27 cellular contexts compared by ENCODE assay signal in genomic region chr17:82203920-82204319, GRCh38.
"Had no signal": no experiment of that assay in that cellular context is flagged by ENCODE, and none has a peak within 500 bp of the region (broad histone marks: within the 10 kb centered on the region; RNA-seq: fewer than 3 reads in every experiment).

No MANE protein-coding gene starts in this region.

- ATAC-seq: activated T-cell treated with anti-CD3 and anti-CD28 coated beads, Interleukin-2, amount 50 U/mL, for 72 hours; body of pancreas; gastrocnemius medialis; left ventricle myocardium superior; stimulated activated memory B cell treated with anti-CD40 and anti-IgM and Interleukin-4, amounts not matched to agents 10 μg/mL and 1 μg/mL and 100 μg/mL, for 72 hours had no signal

- H3K27ac Mint-ChIP-seq: activated naive CD4-positive, alpha-beta T cell treated with anti-CD3 and anti-CD28 coated beads, Interleukin-2, amount 10 ng/mL, durations not matched to agents 7 days and 5 days; endodermal cell; nephron; stimulated activated memory B cell treated with anti-CD40 and anti-IgM and Interleukin-4, amounts not matched to agents 10 μg/mL and 1 μg/mL and 100 μg/mL, for 72 hours had no signal

- H3K36me3 ChIP-seq: gastrocnemius medialis, uterus had no signal

- DNase-seq: activated CD4-positive, alpha-beta T cell treated with anti-CD3 and anti-CD28 coated beads, Interleukin-2, amount 50 U/mL, for 4 hours; activated CD8-positive, alpha-beta memory T cell treated with anti-CD3 and anti-CD28 coated beads, Interleukin-2, amount 50 U/mL, for 48 hours; activated effector memory CD4-positive, alpha-beta T cell treated with anti-CD3 and anti-CD28 coated beads, Interleukin-2, amount 50 U/mL, for 16 hours; activated naive CD4-positive, alpha-beta T cell treated with anti-CD3 and anti-CD28 coated beads, Interleukin-2, amount 10 ng/mL, durations not matched to agents 7 days and 5 days; activated T-cell treated with anti-CD3 and anti-CD28 coated beads, Interleukin-2, amount 50 U/mL, for 72 hours; anterior cingulate cortex; body of pancreas; cortex of kidney; endodermal cell; esophagus squamous epithelium; gastrocnemius medialis; hypothalamus; left ventricle myocardium superior; mammary epithelial cell; midbrain; occipital lobe; posterior cingulate gyrus; sigmoid colon; stimulated activated CD4-positive, alpha-beta T cell treated with anti-CD3 and anti-CD28 coated beads, Interleukin-15, amount 100 ng/mL, for 24 hours; testis; trophoblast cell; uterus had no signal

- H3K9me3 Mint-ChIP-seq: activated naive CD4-positive, alpha-beta T cell treated with anti-CD3 and anti-CD28 coated beads, Interleukin-2, amount 10 ng/mL, durations not matched to agents 7 days and 5 days; activated T-cell treated with anti-CD3 and anti-CD28 coated beads, Interleukin-2, amount 50 U/mL, for 72 hours; endodermal cell; nephron; stimulated activated memory B cell treated with anti-CD40 and anti-IgM and Interleukin-4, amounts not matched to agents 10 μg/mL and 1 μg/mL and 100 μg/mL, for 72 hours had no signal

- H3K9me3 ChIP-seq: body of pancreas, esophagus squamous epithelium, gastrocnemius medialis, sigmoid colon, testis, uterus had no signal

- H3K27me3 Mint-ChIP-seq: stimulated activated memory B cell treated with anti-CD40 and anti-IgM and Interleukin-4, amounts not matched to agents 10 μg/mL and 1 μg/mL and 100 μg/mL, for 72 hours had no signal

- H3K4me2 ChIP-seq: smooth muscle cell had no signal

- H3K27ac ChIP-seq: body of pancreas, cardiac muscle cell, gastrocnemius medialis, sigmoid colon, testis, uterus had no signal

- H3K4me3 ChIP-seq: body of pancreas, cardiac muscle cell, esophagus squamous epithelium, gastrocnemius medialis, sigmoid colon, smooth muscle cell, testis, uterus had no signal

- H3K4me1 ChIP-seq: uterus had no signal

- FAIRE-seq: islet of Langerhans had no signal

- H3K4me3 Mint-ChIP-seq: activated naive CD4-positive, alpha-beta T cell treated with anti-CD3 and anti-CD28 coated beads, Interleukin-2, amount 10 ng/mL, durations not matched to agents 7 days and 5 days; endodermal cell; nephron; stimulated activated memory B cell treated with anti-CD40 and anti-IgM and Interleukin-4, amounts not matched to agents 10 μg/mL and 1 μg/mL and 100 μg/mL, for 72 hours had no signal

- H3K27me3 ChIP-seq: body of pancreas, cardiac muscle cell, esophagus squamous epithelium, gastrocnemius medialis, sigmoid colon, testis, uterus had no signal
